In the genomic region with DNA sequence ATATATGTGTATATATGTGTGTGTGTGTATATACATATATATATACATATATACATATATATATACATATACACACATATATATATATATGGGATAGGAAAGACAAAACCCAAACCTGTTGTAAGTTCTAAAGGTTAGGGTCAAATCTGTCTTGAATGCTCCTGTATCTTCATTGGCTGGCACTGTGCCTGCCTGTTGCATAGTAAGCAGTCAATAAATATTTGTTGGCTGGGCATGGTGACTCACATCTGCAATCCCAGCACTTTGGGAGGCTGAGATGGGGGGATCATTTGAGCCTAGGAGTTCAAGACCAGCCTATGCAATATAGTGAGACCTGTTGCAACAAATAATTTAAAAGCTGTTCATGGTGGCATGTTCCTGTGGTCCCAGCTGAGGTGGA, we compare ENCODE assay signal across 27 cellular contexts.
A peak's percentile ranks its signal among the peaks of the same experiment; 100 is the strongest.
DNase-seq lines count a peak whose midpoint lies in the region; ATAC-seq and TF ChIP-seq lines count a peak whose summit lies in the region.
"Had no signal": no experiment of that assay in that cellular context is flagged by ENCODE, and none has a peak within 500 bp of the region (broad histone marks: within the 10 kb centered on the region; RNA-seq: fewer than 3 reads in every experiment).

No MANE protein-coding gene starts in this region.

- no peak overlapping the region for H3K9ac ChIP-seq in SK-N-SH

- H2AFZ ChIP-seq in SK-N-SH (ENCODE audit: low read depth): no peak overlapping the region

- TF ChIP-seq RAD21 in SK-N-SH (IDR thresholded peaks at IDR 0.05; ENCODE audit: low read length): no peak

- H3K27ac ChIP-seq in SK-N-SH (ENCODE audit: low read depth in 2 of 2, low read length in 1 of 2): peak overlapping the region; percentile 5 to 82; a peak in 2 of 4 replicates
- H3K27ac ChIP-seq: epithelial cell of prostate, prostate gland, tibial nerve had no signal

- no peak overlapping the region for H3K4me2 ChIP-seq in SK-N-SH

- no peak for ATAC-seq in SK-N-SH treated with all-trans-retinoic acid at 6 μM for 48 hours
- ATAC-seq in HG03097 (IDR thresholded peaks at IDR 0.05; ENCODE audit: low FRiP score, unreplicated experiment): no peak
- ATAC-seq: activated T-cell treated with anti-CD3 and anti-CD28 coated beads, Interleukin-2, amount 50 U/mL, for 72 hours had no signal

- no peaks in the 10 kb centered on the region for H3K9me2 ChIP-seq in SK-N-SH

- DNase-seq in SK-N-SH (no peak), NCI-H69 (lab: John Stamatoyannopoulos, UW) (peak; percentile 39), fibroblast of gingiva (ENCODE audit: low read depth) (peak; percentile 56), renal cortical epithelial cell (ENCODE audit: low read depth) (peak; percentile 59), GDM1 (lab: John Stamatoyannopoulos, UW) (no peak), germinal center (ENCODE audit: low spot score) (no peak)
- DNase-seq: activated CD4-positive, alpha-beta T cell treated with anti-CD3 and anti-CD28 coated beads, Interleukin-2, amount 50 U/mL, for 1 hour; activated naive CD4-positive, alpha-beta T cell; activated T-cell treated with anti-CD3 and anti-CD28 coated beads, Interleukin-2, amount 50 U/mL, for 72 hours; DMS79 treated with DMSO at 0.1 percent for 48 hours; effector CD4-positive, alpha-beta T cell; foreskin melanocyte; KG1; MV-4-11; naive B cell; NCI-H146; NCI-H510A treated with DMSO at 0.1 percent for 48 hours; nucleus accumbens; Right ventricle myocardium superior; stimulated activated CD4-positive, alpha-beta T cell treated with anti-CD3 and anti-CD28 coated beads, Interleukin-1b, Interleukin-23, amount 100 ng/mL, for 48 hours; T-helper 9 cell had no signal

- H3K4me1 ChIP-seq in SK-N-SH (ENCODE audit: control insufficient read depth in 1 of 2, insufficient read depth in 2 of 2, low read depth in 1 of 2, low read length in 1 of 2): peaks cover 47 to 74% of the 10 kb centered on the region in 2 experiments
- H3K4me1 ChIP-seq: prostate gland had no signal

- H3F3A ChIP-seq in SK-N-SH (replicated peaks; ENCODE audit: insufficient read depth): peaks cover 37% of the 10 kb centered on the region

- peaks cover 66 to 78% of the 10 kb centered on the region in 2 experiments for H3K36me3 ChIP-seq in SK-N-SH (replicated peaks in 1 of 2; ENCODE audit: control insufficient read depth in 1 of 2, insufficient read depth in 2 of 2, low read length in 1 of 2)
- H3K36me3 ChIP-seq: prostate gland had no signal

- TF ChIP-seq CTCF in SK-N-SH (IDR thresholded peaks at IDR 0.05): no peak

- H3K79me2 ChIP-seq in SK-N-SH (ENCODE audit: insufficient read depth): peaks cover 83% of the 10 kb centered on the region

- CTCF ChIA-PET in SK-N-SH (lab: Yijun Ruan, JAX): interaction anchor here (0.7 kb wide), 1 partner anchor 173 kb away, joined by 5 read pairs; no protein-coding TSS in a partner anchor

- no peaks in the 10 kb centered on the region for H3K9me3 ChIP-seq in SK-N-SH
- H3K9me3 ChIP-seq: prostate gland, tibial nerve had no signal

- peaks cover 60% of the 10 kb centered on the region for H4K20me1 ChIP-seq in SK-N-SH (ENCODE audit: insufficient read depth)

- POLR2A ChIA-PET in SK-N-SH (lab: Yijun Ruan, JAX): no interaction called here

- no peak overlapping the region for H3K4me3 ChIP-seq in SK-N-SH (ENCODE audit: low read depth in 2 of 2, low read length in 1 of 2)
- H3K4me3 ChIP-seq: prostate gland, smooth muscle cell, tibial nerve had no signal

- no peak for TF ChIP-seq EP300 in SK-N-SH (IDR thresholded peaks at IDR 0.05; ENCODE audit: borderline replicate concordance in 1 of 2, low read depth in 1 of 2, low read length in 1 of 2)

- H3K27me3 ChIP-seq in SK-N-SH (ENCODE audit: insufficient read depth): no peaks in the 10 kb centered on the region
- H3K27me3 ChIP-seq: tibial nerve had no signal

TF ChIP-seq in SK-N-SH, 30 proteins besides CTCF, POLR2A, EP300 and RAD21:
- TF ChIP-seq, protein P1, sequence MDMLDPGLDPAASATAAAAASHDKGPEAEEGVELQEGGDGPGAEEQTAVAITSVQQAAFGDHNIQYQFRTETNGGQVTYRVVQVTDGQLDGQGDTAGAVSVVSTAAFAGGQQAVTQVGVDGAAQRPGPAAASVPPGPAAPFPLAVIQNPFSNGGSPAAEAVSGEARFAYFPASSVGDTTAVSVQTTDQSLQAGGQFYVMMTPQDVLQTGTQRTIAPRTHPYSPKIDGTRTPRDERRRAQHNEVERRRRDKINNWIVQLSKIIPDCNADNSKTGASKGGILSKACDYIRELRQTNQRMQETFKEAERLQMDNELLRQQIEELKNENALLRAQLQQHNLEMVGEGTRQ (IDR thresholded peaks at IDR 0.05; ENCODE audit: borderline replicate concordance, low read depth, low read length): no peak
- TF ChIP-seq TCF12 (IDR thresholded peaks at IDR 0.05): no peak
- TF ChIP-seq, protein P2, sequence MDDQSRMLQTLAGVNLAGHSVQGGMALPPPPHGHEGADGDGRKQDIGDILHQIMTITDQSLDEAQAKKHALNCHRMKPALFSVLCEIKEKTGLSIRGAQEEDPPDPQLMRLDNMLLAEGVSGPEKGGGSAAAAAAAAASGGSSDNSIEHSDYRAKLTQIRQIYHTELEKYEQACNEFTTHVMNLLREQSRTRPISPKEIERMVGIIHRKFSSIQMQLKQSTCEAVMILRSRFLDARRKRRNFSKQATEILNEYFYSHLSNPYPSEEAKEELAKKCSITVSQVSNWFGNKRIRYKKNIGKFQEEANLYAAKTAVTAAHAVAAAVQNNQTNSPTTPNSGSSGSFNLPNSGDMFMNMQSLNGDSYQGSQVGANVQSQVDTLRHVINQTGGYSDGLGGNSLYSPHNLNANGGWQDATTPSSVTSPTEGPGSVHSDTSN (IDR thresholded peaks at IDR 0.05): no peak

TF ChIP-seq in SK-N-SH treated with all-trans-retinoic acid at 6 μM for 48 hours, 23 proteins besides CTCF, POLR2A, EP300 and RAD21 (continues in another document):
- TF ChIP-seq OSR1 (CRISPR knock-in tag; IDR thresholded peaks at IDR 0.05) (no peak), PPARA (CRISPR knock-in tag; IDR thresholded peaks at IDR 0.05; ENCODE audit: borderline replicate concordance) (no peak), ZNF8 (CRISPR knock-in tag; IDR thresholded peaks at IDR 0.05) (no peak), ZNF565 (CRISPR knock-in tag; conservative IDR thresholded peaks at IDR 0.05; ENCODE audit: low read depth) (no peak), BACH2 (CRISPR knock-in tag; IDR thresholded peaks at IDR 0.05; ENCODE audit: borderline replicate concordance) (no peak), RARB (CRISPR knock-in tag; IDR thresholded peaks at IDR 0.05) (no peak), GLIS3 (CRISPR knock-in tag; IDR thresholded peaks at IDR 0.05) (no peak), TOX (CRISPR knock-in tag; IDR thresholded peaks at IDR 0.05; ENCODE audit: borderline replicate concordance) (no peak)
- TF ChIP-seq, protein P3, sequence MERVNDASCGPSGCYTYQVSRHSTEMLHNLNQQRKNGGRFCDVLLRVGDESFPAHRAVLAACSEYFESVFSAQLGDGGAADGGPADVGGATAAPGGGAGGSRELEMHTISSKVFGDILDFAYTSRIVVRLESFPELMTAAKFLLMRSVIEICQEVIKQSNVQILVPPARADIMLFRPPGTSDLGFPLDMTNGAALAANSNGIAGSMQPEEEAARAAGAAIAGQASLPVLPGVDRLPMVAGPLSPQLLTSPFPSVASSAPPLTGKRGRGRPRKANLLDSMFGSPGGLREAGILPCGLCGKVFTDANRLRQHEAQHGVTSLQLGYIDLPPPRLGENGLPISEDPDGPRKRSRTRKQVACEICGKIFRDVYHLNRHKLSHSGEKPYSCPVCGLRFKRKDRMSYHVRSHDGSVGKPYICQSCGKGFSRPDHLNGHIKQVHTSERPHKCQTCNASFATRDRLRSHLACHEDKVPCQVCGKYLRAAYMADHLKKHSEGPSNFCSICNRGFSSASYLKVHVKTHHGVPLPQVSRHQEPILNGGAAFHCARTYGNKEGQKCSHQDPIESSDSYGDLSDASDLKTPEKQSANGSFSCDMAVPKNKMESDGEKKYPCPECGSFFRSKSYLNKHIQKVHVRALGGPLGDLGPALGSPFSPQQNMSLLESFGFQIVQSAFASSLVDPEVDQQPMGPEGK (CRISPR knock-in tag; IDR thresholded peaks at IDR 0.05; ENCODE audit: borderline replicate concordance): no peak
- TF ChIP-seq, protein P4, sequence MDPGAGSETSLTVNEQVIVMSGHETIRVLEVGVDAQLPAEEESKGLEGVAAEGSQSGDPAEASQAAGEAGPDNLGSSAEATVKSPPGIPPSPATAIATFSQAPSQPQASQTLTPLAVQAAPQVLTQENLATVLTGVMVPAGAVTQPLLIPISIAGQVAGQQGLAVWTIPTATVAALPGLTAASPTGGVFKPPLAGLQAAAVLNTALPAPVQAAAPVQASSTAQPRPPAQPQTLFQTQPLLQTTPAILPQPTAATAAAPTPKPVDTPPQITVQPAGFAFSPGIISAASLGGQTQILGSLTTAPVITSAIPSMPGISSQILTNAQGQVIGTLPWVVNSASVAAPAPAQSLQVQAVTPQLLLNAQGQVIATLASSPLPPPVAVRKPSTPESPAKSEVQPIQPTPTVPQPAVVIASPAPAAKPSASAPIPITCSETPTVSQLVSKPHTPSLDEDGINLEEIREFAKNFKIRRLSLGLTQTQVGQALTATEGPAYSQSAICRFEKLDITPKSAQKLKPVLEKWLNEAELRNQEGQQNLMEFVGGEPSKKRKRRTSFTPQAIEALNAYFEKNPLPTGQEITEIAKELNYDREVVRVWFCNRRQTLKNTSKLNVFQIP (CRISPR knock-in tag; IDR thresholded peaks at IDR 0.05; ENCODE audit: borderline replicate concordance, low read depth): no peak
- TF ChIP-seq, protein P5, sequence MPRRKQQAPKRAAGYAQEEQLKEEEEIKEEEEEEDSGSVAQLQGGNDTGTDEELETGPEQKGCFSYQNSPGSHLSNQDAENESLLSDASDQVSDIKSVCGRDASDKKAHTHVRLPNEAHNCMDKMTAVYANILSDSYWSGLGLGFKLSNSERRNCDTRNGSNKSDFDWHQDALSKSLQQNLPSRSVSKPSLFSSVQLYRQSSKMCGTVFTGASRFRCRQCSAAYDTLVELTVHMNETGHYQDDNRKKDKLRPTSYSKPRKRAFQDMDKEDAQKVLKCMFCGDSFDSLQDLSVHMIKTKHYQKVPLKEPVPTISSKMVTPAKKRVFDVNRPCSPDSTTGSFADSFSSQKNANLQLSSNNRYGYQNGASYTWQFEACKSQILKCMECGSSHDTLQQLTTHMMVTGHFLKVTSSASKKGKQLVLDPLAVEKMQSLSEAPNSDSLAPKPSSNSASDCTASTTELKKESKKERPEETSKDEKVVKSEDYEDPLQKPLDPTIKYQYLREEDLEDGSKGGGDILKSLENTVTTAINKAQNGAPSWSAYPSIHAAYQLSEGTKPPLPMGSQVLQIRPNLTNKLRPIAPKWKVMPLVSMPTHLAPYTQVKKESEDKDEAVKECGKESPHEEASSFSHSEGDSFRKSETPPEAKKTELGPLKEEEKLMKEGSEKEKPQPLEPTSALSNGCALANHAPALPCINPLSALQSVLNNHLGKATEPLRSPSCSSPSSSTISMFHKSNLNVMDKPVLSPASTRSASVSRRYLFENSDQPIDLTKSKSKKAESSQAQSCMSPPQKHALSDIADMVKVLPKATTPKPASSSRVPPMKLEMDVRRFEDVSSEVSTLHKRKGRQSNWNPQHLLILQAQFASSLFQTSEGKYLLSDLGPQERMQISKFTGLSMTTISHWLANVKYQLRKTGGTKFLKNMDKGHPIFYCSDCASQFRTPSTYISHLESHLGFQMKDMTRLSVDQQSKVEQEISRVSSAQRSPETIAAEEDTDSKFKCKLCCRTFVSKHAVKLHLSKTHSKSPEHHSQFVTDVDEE (CRISPR knock-in tag; IDR thresholded peaks at IDR 0.05): no peak

Comparison
In these comparisons a context has a peak if more than half of its experiments do, and no peak if none do; other contexts are left out.
1. DNase-seq: peak in NCI-H69 (single experiment), fibroblast of gingiva (single experiment) and renal cortical epithelial cell (single experiment); none in SK-N-SH (single experiment), GDM1 (single experiment) and germinal center (single experiment).